20 cellular contexts compared by ENCODE assay signal in genomic region chr10:96647466-96647865, GRCh38.
DNase-seq lines count a peak whose midpoint lies in the region; ATAC-seq and TF ChIP-seq lines count a peak whose summit lies in the region.
"Had no signal": no experiment of that assay in that cellular context is flagged by ENCODE, and none has a peak within 500 bp of the region (broad histone marks: within the 10 kb centered on the region; RNA-seq: fewer than 3 reads in every experiment).

No MANE protein-coding gene starts in this region.

- no peak overlapping the region; the same call in 1 of the 2 replicates for H3K4me2 ChIP-seq in OCI-LY7 (ENCODE audit: low read length)
- H3K4me2 ChIP-seq: A549, neural progenitor cell had no signal

- H3K36me3 ChIP-seq in OCI-LY7 (ENCODE audit: insufficient read depth, low read length) = peaks cover 100% of the 10 kb centered on the region
- H3K36me3 ChIP-seq: adrenal gland, breast epithelium, neural progenitor cell had no signal

- no peak for DNase-seq in activated CD8-positive, alpha-beta T cell treated with anti-CD3 and anti-CD28 coated beads for 36 hours
- DNase-seq in activated CD8-positive, alpha-beta T cell treated with anti-CD3 and anti-CD28 coated beads, Interleukin-2, amount 10 ng/mL, durations not matched to agents 7 days and 5 days = no peak
- DNase-seq in OCI-LY7 (ENCODE audit: low spot score) (no peak), DMS153 treated with DMSO at 0.1 percent for 48 hours (lab: John Stamatoyannopoulos, UW; ENCODE audit: unreplicated experiment) (no peak), NCI-H510A treated with DMSO at 0.1 percent for 48 hours (lab: John Stamatoyannopoulos, UW) (no peak), NCI-H524 (lab: John Stamatoyannopoulos, UW) (no peak)
- DNase-seq in effector memory CD8-positive, alpha-beta T cell = no peak
- DNase-seq: adrenal gland; cortex of kidney; DMS 273 treated with DMSO at 0.1 percent for 48 hours; HFFc6; NCI-H1417; NCI-H2107; stimulated activated CD4-positive, alpha-beta T cell treated with anti-CD3 and anti-CD28 coated beads, Interleukin-4, amount 100 ng/mL, for 24 hours had no signal

- H3K27ac ChIP-seq in OCI-LY7 (ENCODE audit: low read depth, low read length, poor library complexity, severe bottlenecking) = peak overlapping the region; percentile 26
- H3K27ac ChIP-seq: A549, adrenal gland, breast epithelium, C4-2B, neural progenitor cell had no signal

- CTCF ChIA-PET in activated CD8-positive, alpha-beta T cell treated with anti-CD3 and anti-CD28 coated beads for 36 hours (lab: Charles Lee) = interaction anchor here (1.1 to 2.2 kb wide), 2 partner anchors 263 to 378 kb away, joined by 3 to 4 read pairs; no protein-coding TSS in a partner anchor
- CTCF ChIA-PET in activated CD8-positive, alpha-beta T cell treated with anti-CD3 and anti-CD28 coated beads, Interleukin-2, amount 10 ng/mL, durations not matched to agents 7 days and 5 days (lab: Charles Lee) = no interaction called here
- CTCF ChIA-PET in OCI-LY7 (lab: Charles Lee; ENCODE audit: unreplicated experiment) = interaction anchor here (0.6 kb wide), 1 partner anchor 99 kb away, joined by 3 read pairs; no protein-coding TSS in a partner anchor

- no peaks in the 10 kb centered on the region for H3K36me3 Mint-ChIP-seq in activated CD8-positive, alpha-beta T cell treated with anti-CD3 and anti-CD28 coated beads for 36 hours (ENCODE audit: low read depth)
- peaks cover 22% of the 10 kb centered on the region for H3K36me3 Mint-ChIP-seq in activated CD8-positive, alpha-beta T cell treated with anti-CD3 and anti-CD28 coated beads, Interleukin-2, amount 10 ng/mL, durations not matched to agents 7 days and 5 days (ENCODE audit: low read depth)
- H3K36me3 Mint-ChIP-seq in effector memory CD8-positive, alpha-beta T cell (ENCODE audit: insufficient read depth) = peaks cover 44% of the 10 kb centered on the region
- peaks cover 34% of the 10 kb centered on the region for H3K36me3 Mint-ChIP-seq in stimulated activated naive CD8-positive, alpha-beta T cell treated with anti-CD3 and anti-CD28 coated beads, Interleukin-15, Interleukin-2, amounts not matched to agents 100 ng/mL and 50 ng/mL, for 24 hours (ENCODE audit: low read depth)
- H3K36me3 Mint-ChIP-seq: neural progenitor cell had no signal

- ATAC-seq in activated CD8-positive, alpha-beta T cell treated with anti-CD3 and anti-CD28 coated beads for 36 hours = no peak
- no peak for ATAC-seq in activated CD8-positive, alpha-beta T cell treated with anti-CD3 and anti-CD28 coated beads, Interleukin-2, amount 10 ng/mL, durations not matched to agents 7 days and 5 days
- ATAC-seq in effector memory CD8-positive, alpha-beta T cell (replicated peaks) = peak; percentile 35
- ATAC-seq: A549, Right ventricle myocardium inferior had no signal

- H2AFZ ChIP-seq in OCI-LY7 (ENCODE audit: low read length) = no peak overlapping the region
- H2AFZ ChIP-seq: neural progenitor cell had no signal

- H3K9me3 Mint-ChIP-seq in activated CD8-positive, alpha-beta T cell treated with anti-CD3 and anti-CD28 coated beads for 36 hours = peaks cover 2% of the 10 kb centered on the region
- H3K9me3 Mint-ChIP-seq in activated CD8-positive, alpha-beta T cell treated with anti-CD3 and anti-CD28 coated beads, Interleukin-2, amount 10 ng/mL, durations not matched to agents 7 days and 5 days (ENCODE audit: insufficient read depth) = no peaks in the 10 kb centered on the region
- no peaks in the 10 kb centered on the region for H3K9me3 Mint-ChIP-seq in effector memory CD8-positive, alpha-beta T cell
- H3K9me3 Mint-ChIP-seq in stimulated activated naive CD8-positive, alpha-beta T cell treated with anti-CD3 and anti-CD28 coated beads, Interleukin-15, Interleukin-2, amounts not matched to agents 100 ng/mL and 50 ng/mL, for 24 hours = no peaks in the 10 kb centered on the region
- H3K9me3 Mint-ChIP-seq: HFFc6, neural progenitor cell had no signal

- H3K4me1 Mint-ChIP-seq in activated CD8-positive, alpha-beta T cell treated with anti-CD3 and anti-CD28 coated beads for 36 hours (ENCODE audit: low read depth) = peaks cover 47% of the 10 kb centered on the region
- peaks cover 57% of the 10 kb centered on the region for H3K4me1 Mint-ChIP-seq in activated CD8-positive, alpha-beta T cell treated with anti-CD3 and anti-CD28 coated beads, Interleukin-2, amount 10 ng/mL, durations not matched to agents 7 days and 5 days (ENCODE audit: low read depth)
- peaks cover 37 to 40% of the 10 kb centered on the region in 2 donors for H3K4me1 Mint-ChIP-seq in effector memory CD8-positive, alpha-beta T cell (ENCODE audit: low read depth in 2 of 2)
- H3K4me1 Mint-ChIP-seq in stimulated activated naive CD8-positive, alpha-beta T cell treated with anti-CD3 and anti-CD28 coated beads, Interleukin-15, Interleukin-2, amounts not matched to agents 100 ng/mL and 50 ng/mL, for 24 hours (ENCODE audit: low read depth) = peaks cover 58% of the 10 kb centered on the region
- H3K4me1 Mint-ChIP-seq: neural progenitor cell had no signal

- no TSS peak for BruUV-seq in OCI-LY7 (replicated peaks; lab: Mats Ljungman, UMichigan)

- peaks cover 30% of the 10 kb centered on the region for H3K4me1 ChIP-seq in OCI-LY7 (ENCODE audit: insufficient read depth, low read length, poor library complexity, severe bottlenecking)
- H3K4me1 ChIP-seq: A549, adrenal gland, breast epithelium had no signal

- H3K79me2 ChIP-seq in OCI-LY7 (ENCODE audit: insufficient read depth, low read depth, low read length) = peaks cover 4% of the 10 kb centered on the region; the same call in 1 of the 2 replicates

- intact Hi-C loops in activated CD8-positive, alpha-beta T cell treated with anti-CD3 and anti-CD28 coated beads for 36 hours (cut with micrococcal nuclease) = loop anchor here (10.0 kb wide), 1 partner anchor 377 kb away; no protein-coding TSS in a partner anchor
- intact Hi-C loops in OCI-LY7 (cut with micrococcal nuclease; ENCODE audit: unreplicated experiment) = no loop called here

- peak overlapping the region; percentile 44 for H3K27ac Mint-ChIP-seq in activated CD8-positive, alpha-beta T cell treated with anti-CD3 and anti-CD28 coated beads for 36 hours
- no peak overlapping the region for H3K27ac Mint-ChIP-seq in activated CD8-positive, alpha-beta T cell treated with anti-CD3 and anti-CD28 coated beads, Interleukin-2, amount 10 ng/mL, durations not matched to agents 7 days and 5 days
- H3K27ac Mint-ChIP-seq in effector memory CD8-positive, alpha-beta T cell = peak overlapping the region in 1 of 2 donors; percentile 95
- H3K27ac Mint-ChIP-seq in stimulated activated naive CD8-positive, alpha-beta T cell treated with anti-CD3 and anti-CD28 coated beads, Interleukin-15, Interleukin-2, amounts not matched to agents 100 ng/mL and 50 ng/mL, for 24 hours = peak overlapping the region; percentile 73
- H3K27ac Mint-ChIP-seq: HFFc6, neural progenitor cell had no signal

- no peak overlapping the region for H3K4me3 ChIP-seq in OCI-LY7 (ENCODE audit: low read depth, low read length, poor library complexity, severe bottlenecking)
- H3K4me3 ChIP-seq: A549, adrenal gland, breast epithelium, neural progenitor cell had no signal

- no peaks in the 10 kb centered on the region for H4K20me1 ChIP-seq in OCI-LY7 (ENCODE audit: insufficient read depth, low read length)

- no peaks in the 10 kb centered on the region for H3K27me3 Mint-ChIP-seq in activated CD8-positive, alpha-beta T cell treated with anti-CD3 and anti-CD28 coated beads for 36 hours
- no peaks in the 10 kb centered on the region for H3K27me3 Mint-ChIP-seq in activated CD8-positive, alpha-beta T cell treated with anti-CD3 and anti-CD28 coated beads, Interleukin-2, amount 10 ng/mL, durations not matched to agents 7 days and 5 days (ENCODE audit: low read depth)
- H3K27me3 Mint-ChIP-seq in effector memory CD8-positive, alpha-beta T cell = no peaks in the 10 kb centered on the region
- no peaks in the 10 kb centered on the region for H3K27me3 Mint-ChIP-seq in stimulated activated naive CD8-positive, alpha-beta T cell treated with anti-CD3 and anti-CD28 coated beads, Interleukin-15, Interleukin-2, amounts not matched to agents 100 ng/mL and 50 ng/mL, for 24 hours

- H3K9me3 ChIP-seq in OCI-LY7 (ENCODE audit: low read length) = no peaks in the 10 kb centered on the region
- H3K9me3 ChIP-seq: A549, adrenal gland, breast epithelium had no signal

- no peaks in the 10 kb centered on the region for H3K9me2 ChIP-seq in OCI-LY7 (ENCODE audit: insufficient read depth, low read length)

- POLR2A ChIA-PET in activated CD8-positive, alpha-beta T cell treated with anti-CD3 and anti-CD28 coated beads for 36 hours (lab: Charles Lee) = no interaction called here
- POLR2A ChIA-PET in activated CD8-positive, alpha-beta T cell treated with anti-CD3 and anti-CD28 coated beads, Interleukin-2, amount 10 ng/mL, durations not matched to agents 7 days and 5 days (lab: Charles Lee) = no interaction called here
- POLR2A ChIA-PET in OCI-LY7 (lab: Charles Lee) = interaction anchor here (0.7 to 1.5 kb wide), 3 partner anchors 7 to 117 kb away, joined by 3 to 4 read pairs (median 3); no protein-coding TSS in a partner anchor

- H3K4me3 Mint-ChIP-seq in activated CD8-positive, alpha-beta T cell treated with anti-CD3 and anti-CD28 coated beads for 36 hours = no peak overlapping the region
- no peak overlapping the region for H3K4me3 Mint-ChIP-seq in activated CD8-positive, alpha-beta T cell treated with anti-CD3 and anti-CD28 coated beads, Interleukin-2, amount 10 ng/mL, durations not matched to agents 7 days and 5 days
- H3K4me3 Mint-ChIP-seq in effector memory CD8-positive, alpha-beta T cell = peak overlapping the region; percentile 21 to 63
- no peak overlapping the region for H3K4me3 Mint-ChIP-seq in stimulated activated naive CD8-positive, alpha-beta T cell treated with anti-CD3 and anti-CD28 coated beads, Interleukin-15, Interleukin-2, amounts not matched to agents 100 ng/mL and 50 ng/mL, for 24 hours
- H3K4me3 Mint-ChIP-seq: HFFc6, neural progenitor cell had no signal

- no peak for TF ChIP-seq CTCF in activated CD8-positive, alpha-beta T cell treated with anti-CD3 and anti-CD28 coated beads for 36 hours (IDR thresholded peaks at IDR 0.05)
- TF ChIP-seq CTCF in OCI-LY7 (conservative IDR thresholded peaks at IDR 0.05; ENCODE audit: low read length) = no peak

Comparison
In these comparisons a context has a peak if more than half of its experiments do, and no peak if none do; other contexts are left out.
1. H3K4me3 Mint-ChIP-seq: peak in effector memory CD8-positive, alpha-beta T cell (2 of 2); none in activated CD8-positive, alpha-beta T cell treated with anti-CD3 and anti-CD28 coated beads for 36 hours (single experiment), activated CD8-positive, alpha-beta T cell treated with anti-CD3 and anti-CD28 coated beads, Interleukin-2, amount 10 ng/mL, durations not matched to agents 7 days and 5 days (single experiment) and stimulated activated naive CD8-positive, alpha-beta T cell treated with anti-CD3 and anti-CD28 coated beads, Interleukin-15, Interleukin-2, amounts not matched to agents 100 ng/mL and 50 ng/mL, for 24 hours (single experiment).